Comparison of ENCODE assay signal across 17 cellular contexts in the genomic region with DNA sequence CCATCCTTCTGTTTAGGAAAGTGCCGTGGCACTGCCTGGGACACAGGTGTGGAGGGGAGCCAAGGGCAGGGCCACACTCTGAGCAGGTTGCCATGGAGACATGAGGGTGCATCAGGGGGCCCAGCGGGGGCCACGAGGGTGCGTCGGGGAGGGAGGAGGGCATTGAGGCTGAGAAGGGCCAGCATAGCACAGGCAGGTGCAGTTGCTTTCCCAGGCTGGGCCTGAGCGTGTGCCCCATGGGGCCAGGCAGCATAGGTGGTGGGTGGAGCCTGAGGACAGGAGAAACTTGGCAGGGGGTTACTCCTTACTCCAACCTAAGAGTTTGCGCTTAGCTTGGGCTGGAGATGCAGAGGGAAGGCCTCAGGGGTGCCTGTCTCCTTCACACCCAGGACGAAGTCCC. TPM values are rescaled to one million over a fixed set of nuclear protein-coding genes. Genes with fewer than 3 reads are reported as not detected.
DNase-seq lines count a peak whose midpoint lies in the region; ATAC-seq lines count a peak whose summit lies in the region.
"Had no signal": no experiment of that assay in that cellular context is flagged by ENCODE, and none has a peak within 500 bp of the region (broad histone marks: within the 10 kb centered on the region; RNA-seq: fewer than 3 reads in every experiment).

No MANE protein-coding gene starts in this region.

- peak overlapping the region; percentile 37 for H3K27ac Mint-ChIP-seq in activated T-cell treated with anti-CD3 and anti-CD28 coated beads, Interleukin-2, amount 50 U/mL, for 24 hours
- no peak overlapping the region for H3K27ac Mint-ChIP-seq in stimulated activated effector memory CD8-positive, alpha-beta T cell treated with anti-CD3 and anti-CD28 coated beads, Interleukin-12 subunit alpha, Interleukin-12 subunit beta, amount 100 ng/mL, for 72 hours
- H3K27ac Mint-ChIP-seq: CD4-positive, CD25-positive, alpha-beta regulatory T cell; memory B cell had no signal

- H3K27me3 Mint-ChIP-seq in activated T-cell treated with anti-CD3 and anti-CD28 coated beads, Interleukin-2, amount 50 U/mL, for 24 hours = no peaks in the 10 kb centered on the region
- H3K27me3 Mint-ChIP-seq: CD4-positive, CD25-positive, alpha-beta regulatory T cell; memory B cell had no signal

- H3K9me3 Mint-ChIP-seq in activated T-cell treated with anti-CD3 and anti-CD28 coated beads, Interleukin-2, amount 50 U/mL, for 24 hours = no peaks in the 10 kb centered on the region
- H3K9me3 Mint-ChIP-seq in stimulated activated effector memory CD8-positive, alpha-beta T cell treated with anti-CD3 and anti-CD28 coated beads, Interleukin-12 subunit alpha, Interleukin-12 subunit beta, amount 100 ng/mL, for 72 hours = no peaks in the 10 kb centered on the region
- H3K9me3 Mint-ChIP-seq: GM23338, memory B cell, nephron progenitor cell had no signal

- no peaks in the 10 kb centered on the region for H3K4me1 Mint-ChIP-seq in activated T-cell treated with anti-CD3 and anti-CD28 coated beads, Interleukin-2, amount 50 U/mL, for 24 hours (ENCODE audit: low read depth)
- H3K4me1 Mint-ChIP-seq in stimulated activated effector memory CD8-positive, alpha-beta T cell treated with anti-CD3 and anti-CD28 coated beads, Interleukin-12 subunit alpha, Interleukin-12 subunit beta, amount 100 ng/mL, for 72 hours = peaks cover 5% of the 10 kb centered on the region
- H3K4me1 Mint-ChIP-seq: CD4-positive, CD25-positive, alpha-beta regulatory T cell had no signal

- ATAC-seq in esophagus mucosa = peak; percentile 4
- peak; percentile 14 for ATAC-seq in stimulated activated effector memory CD8-positive, alpha-beta T cell treated with anti-CD3 and anti-CD28 coated beads, Interleukin-12 subunit alpha, Interleukin-12 subunit beta, amount 100 ng/mL, for 72 hours
- ATAC-seq: GM23338 had no signal

- H3K36me3 Mint-ChIP-seq in activated T-cell treated with anti-CD3 and anti-CD28 coated beads, Interleukin-2, amount 50 U/mL, for 24 hours (ENCODE audit: low read depth) = peaks cover 37% of the 10 kb centered on the region
- peaks cover 24% of the 10 kb centered on the region for H3K36me3 Mint-ChIP-seq in stimulated activated effector memory CD8-positive, alpha-beta T cell treated with anti-CD3 and anti-CD28 coated beads, Interleukin-12 subunit alpha, Interleukin-12 subunit beta, amount 100 ng/mL, for 72 hours

- DNase-seq in activated T-cell treated with anti-CD3 and anti-CD28 coated beads, Interleukin-2, amount 50 U/mL, for 24 hours = no peak
- DNase-seq in activated T-cell treated with anti-CD3 and anti-CD28 coated beads for 4 hours = no peak
- peak; percentile 87 for DNase-seq in NCI-H345 treated with DMSO at 0.1 percent for 48 hours (lab: John Stamatoyannopoulos, UW; ENCODE audit: unreplicated experiment)
- DNase-seq in stimulated activated effector memory CD8-positive, alpha-beta T cell treated with anti-CD3 and anti-CD28 coated beads, Interleukin-12 subunit alpha, Interleukin-12 subunit beta, amount 100 ng/mL, for 72 hours (ENCODE audit: low spot score in 2 of 2) = no peak
- DNase-seq in DMS 273 (lab: John Stamatoyannopoulos, UW; ENCODE audit: unreplicated experiment) = no peak
- no peak for DNase-seq in GM19240 (ENCODE audit: insufficient read length, low spot score)
- no peak for DNase-seq in T1000 (lab: John Stamatoyannopoulos, UW)
- DNase-seq: activated CD4-positive, alpha-beta T cell treated with anti-CD3 and anti-CD28 coated beads for 48 hours; activated T-cell treated with anti-CD3 and anti-CD28 coated beads, Interleukin-2, amount 50 U/mL, for 48 hours; CD4-positive, CD25-positive, alpha-beta regulatory T cell; nephron progenitor cell; T-helper 9 cell had no signal

- H3K4me3 Mint-ChIP-seq in activated T-cell treated with anti-CD3 and anti-CD28 coated beads, Interleukin-2, amount 50 U/mL, for 24 hours = no peak overlapping the region
- no peak overlapping the region for H3K4me3 Mint-ChIP-seq in stimulated activated effector memory CD8-positive, alpha-beta T cell treated with anti-CD3 and anti-CD28 coated beads, Interleukin-12 subunit alpha, Interleukin-12 subunit beta, amount 100 ng/mL, for 72 hours
- H3K4me3 Mint-ChIP-seq: CD4-positive, CD25-positive, alpha-beta regulatory T cell; GM23338; memory B cell; nephron progenitor cell had no signal

RNA-seq across cellular contexts. Expression of gene YKT6, which starts 15.2 kb away (rescaled TPM):
- total RNA-seq in esophagus mucosa = 65.2 TPM

RNA-seq across cellular contexts. Expression of gene GCK, which starts 26.8 kb away (rescaled TPM):
- total RNA-seq in esophagus mucosa = not detected
- total RNA-seq: A673; CD4-positive, CD25-positive, alpha-beta regulatory T cell; LHCN-M2 had no signal
